ENCODE assay signal across 8 cellular contexts in the genomic region with DNA sequence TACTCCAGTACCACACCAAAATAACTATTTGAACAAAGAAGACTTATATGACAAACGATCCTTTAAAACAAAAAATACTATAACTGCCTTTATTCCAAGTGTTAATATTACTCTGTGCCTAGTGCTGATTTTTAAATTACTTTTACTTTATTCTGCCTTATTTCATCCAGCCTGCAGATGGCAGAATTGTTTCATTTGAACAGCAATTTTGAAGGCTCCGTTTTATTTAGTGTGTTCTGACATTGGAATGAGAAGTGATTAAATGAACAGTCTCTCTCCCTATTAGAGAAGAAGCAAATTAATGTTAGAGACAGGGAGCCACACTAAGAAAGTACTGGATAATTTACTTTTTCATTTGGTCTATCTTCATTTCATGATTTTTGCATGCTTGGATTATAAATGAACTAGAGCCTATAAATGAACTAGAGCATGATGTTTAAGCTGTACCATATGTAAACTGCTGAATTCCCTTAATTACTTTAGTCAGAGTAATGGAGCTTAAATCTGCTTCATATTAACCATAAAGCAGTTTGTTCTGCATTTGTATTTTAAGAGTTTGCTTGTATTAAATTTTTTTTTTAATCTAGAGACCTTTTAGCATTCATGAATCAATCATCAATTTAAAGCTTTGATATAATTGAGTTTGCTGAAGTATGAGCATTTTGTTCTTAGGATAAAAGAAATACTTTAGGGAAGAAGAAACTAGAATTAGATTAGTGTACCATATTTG. TPM values are rescaled to one million over a fixed set of nuclear protein-coding genes. Genes with fewer than 3 reads are reported as not detected.
DNase-seq lines count a peak whose midpoint lies in the region; ATAC-seq and TF ChIP-seq lines count a peak whose summit lies in the region.

No MANE protein-coding gene starts in this region.

- DNase-seq in AG04450 (ENCODE audit: low read depth, low spot score) = no peak
- DNase-seq in GM10248 (ENCODE audit: extremely low spot score) = no peak
- DNase-seq in NCI-H2029 treated with DMSO at 0.1 percent for 48 hours (lab: John Stamatoyannopoulos, UW) = peak; percentile 68
- DNase-seq in WTC11 (ENCODE audit: low spot score) = no peak
- DNase-seq in glutamatergic neuron = no peak
- DNase-seq in cerebellar nuclear complex (lab: John Stamatoyannopoulos, UW) = no peak

- no peak overlapping the region for H3K27ac Mint-ChIP-seq in WTC11
- no peak overlapping the region for H3K27ac Mint-ChIP-seq in glutamatergic neuron (ENCODE audit: unreplicated experiment)

- H3K9me3 ChIP-seq in AG04450 (ENCODE audit: control insufficient read depth, insufficient read depth, low read length) = no peaks in the 10 kb centered on the region
- H3K9me3 ChIP-seq in skeletal muscle satellite cell (replicated peaks; ENCODE audit: low read length) = no peaks in the 10 kb centered on the region

- CTCF ChIA-PET in AG04450 (lab: Charles Lee) = interaction anchor here (0.6 to 9.5 kb wide), 50 partner anchors 8 to 1163 kb away, joined by 3 to 140 read pairs (median 4); a partner anchor contains a TSS
- CTCF ChIA-PET in GM10248 (lab: Yijun Ruan, JAX) = interaction anchor here (0.7 to 6.3 kb wide), 39 partner anchors 9 to 706 kb away, joined by 3 to 107 read pairs (median 4); no protein-coding TSS in a partner anchor
- CTCF ChIA-PET in WTC11 (lab: Charles Lee) = interaction anchor here (0.6 to 3.0 kb wide), 4 partner anchors 311 to 562 kb away, joined by 3 to 17 read pairs (median 10); no protein-coding TSS in a partner anchor

- H3K27me3 ChIP-seq in AG04450 (ENCODE audit: control insufficient read depth, insufficient read depth, low read length) (no peaks in the 10 kb centered on the region), skeletal muscle satellite cell (ENCODE audit: control insufficient read depth, insufficient read depth, low read length) (no peaks in the 10 kb centered on the region)

- no peaks in the 10 kb centered on the region for H3K36me3 ChIP-seq in skeletal muscle satellite cell (ENCODE audit: insufficient read depth, low read length)

- H3K4me1 Mint-ChIP-seq in WTC11 = peaks cover 26% of the 10 kb centered on the region
- H3K4me1 Mint-ChIP-seq in glutamatergic neuron (ENCODE audit: low read depth, unreplicated experiment) = peaks cover 7% of the 10 kb centered on the region

- peak overlapping the region; percentile 43 for H3K9ac ChIP-seq in skeletal muscle satellite cell (ENCODE audit: low read depth, low read length)

- H3K36me3 Mint-ChIP-seq in WTC11 = no peaks in the 10 kb centered on the region
- H3K36me3 Mint-ChIP-seq in glutamatergic neuron (ENCODE audit: unreplicated experiment) = no peaks in the 10 kb centered on the region

- POLR2A ChIA-PET in AG04450 (lab: Yijun Ruan, JAX) = interaction anchor here (0.6 to 1.5 kb wide), 3 partner anchors 51 to 245 kb away, joined by 3 to 4 read pairs (median 3); a partner anchor contains a TSS
- POLR2A ChIA-PET in GM10248 (lab: Yijun Ruan, JAX) = no interaction called here
- POLR2A ChIA-PET in WTC11 (lab: Charles Lee) = interaction anchor here (0.7 kb wide), 1 partner anchor 1325 kb away, joined by 3 read pairs; no protein-coding TSS in a partner anchor

- no peak overlapping the region for H3K4me3 ChIP-seq in AG04450 (ENCODE audit: low read depth, low read length)
- no peak overlapping the region for H3K4me3 ChIP-seq in skeletal muscle satellite cell (ENCODE audit: low read length)

- peaks cover 23% of the 10 kb centered on the region for H3K4me1 ChIP-seq in skeletal muscle satellite cell (ENCODE audit: control insufficient read depth, insufficient read depth, low read length)

- H3K4me3 Mint-ChIP-seq in WTC11 (no peak overlapping the region), glutamatergic neuron (ENCODE audit: unreplicated experiment) (no peak overlapping the region)

- no peaks in the 10 kb centered on the region for H3K27me3 Mint-ChIP-seq in WTC11 (ENCODE audit: low read depth)
- H3K27me3 Mint-ChIP-seq in glutamatergic neuron (ENCODE audit: unreplicated experiment) = no peaks in the 10 kb centered on the region

- peak; percentile 70 for TF ChIP-seq CTCF in AG04450 (IDR thresholded peaks at IDR 0.05; ENCODE audit: low read depth, low read length)
- TF ChIP-seq CTCF in GM10248 (IDR thresholded peaks at IDR 0.05; ENCODE audit: control extremely low read depth, extremely low read depth, low read depth, missing control alignments) = peak; percentile 58
- 0 out of 2 replicates have a peak, but pooled peaks have one; percentile 17 for TF ChIP-seq CTCF in WTC11 (IDR thresholded peaks at IDR 0.05)
- TF ChIP-seq CTCF in glutamatergic neuron (IDR thresholded peaks at IDR 0.05; ENCODE audit: partially characterized antibody, unreplicated experiment) = peak; percentile 65

- H3K9me3 Mint-ChIP-seq in WTC11 (no peaks in the 10 kb centered on the region), glutamatergic neuron (ENCODE audit: unreplicated experiment) (no peaks in the 10 kb centered on the region)

- no peak overlapping the region for H3K27ac ChIP-seq in AG04450 (ENCODE audit: low read depth, low read length)

- peak overlapping the region; percentile 41 for H3K4me2 ChIP-seq in skeletal muscle satellite cell (ENCODE audit: low read length)

- ATAC-seq in WTC11 (no peak; the same call in 1 of the 2 replicates), GM19035 (IDR thresholded peaks at IDR 0.05; ENCODE audit: unreplicated experiment) (no peak)

TF ChIP-seq in WTC11, 78 proteins besides CTCF, POLR2A, EP300 and RAD21:
- TF ChIP-seq JUN (CRISPR knock-in tag; IDR thresholded peaks at IDR 0.05) = no peak
- TF ChIP-seq, protein P1, sequence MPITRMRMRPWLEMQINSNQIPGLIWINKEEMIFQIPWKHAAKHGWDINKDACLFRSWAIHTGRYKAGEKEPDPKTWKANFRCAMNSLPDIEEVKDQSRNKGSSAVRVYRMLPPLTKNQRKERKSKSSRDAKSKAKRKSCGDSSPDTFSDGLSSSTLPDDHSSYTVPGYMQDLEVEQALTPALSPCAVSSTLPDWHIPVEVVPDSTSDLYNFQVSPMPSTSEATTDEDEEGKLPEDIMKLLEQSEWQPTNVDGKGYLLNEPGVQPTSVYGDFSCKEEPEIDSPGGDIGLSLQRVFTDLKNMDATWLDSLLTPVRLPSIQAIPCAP (CRISPR knock-in tag; IDR thresholded peaks at IDR 0.05) = no peak
- TF ChIP-seq CREM (CRISPR knock-in tag; IDR thresholded peaks at IDR 0.05) = no peak
- TF ChIP-seq HMGA2 (CRISPR knock-in tag; IDR thresholded peaks at IDR 0.05) = no peak
- TF ChIP-seq IRF2 (CRISPR knock-in tag; IDR thresholded peaks at IDR 0.05; ENCODE audit: borderline replicate concordance, low read depth) = no peak
- TF ChIP-seq ZNF232 (CRISPR knock-in tag; IDR thresholded peaks at IDR 0.05) = no peak
- no peak for TF ChIP-seq ATF1 (CRISPR knock-in tag; IDR thresholded peaks at IDR 0.05)

RNA-seq across cellular contexts. Expression of a gene that starts 9.8 kb away (rescaled TPM):
- 49.6 and 68.8 TPM in 2 replicates for polyA plus RNA-seq in AG04450 (2011; rRNA removed)
- polyA minus RNA-seq in AG04450 (2011; rRNA and poly(A)+ RNA removed) = 51.2 and 53.4 TPM in 2 replicates
- total RNA-seq in WTC11 (2021) (39.1 to 43.4 TPM (median 40.9 TPM) in 3 replicates), glutamatergic neuron (ENCODE audit: unreplicated experiment) (46.5 TPM)
- total RNA-seq in skeletal muscle satellite cell (2012; rRNA removed) = 25.9 and 27.3 TPM in 2 replicates

RNA-seq across cellular contexts. Expression of a gene that starts 10.1 kb away (rescaled TPM):
- polyA plus RNA-seq in AG04450 (2011; rRNA removed) = 15.0 and 20.1 TPM in 2 replicates
- 4.6 and 8.4 TPM in 2 replicates for polyA minus RNA-seq in AG04450 (2011; rRNA and poly(A)+ RNA removed)
- total RNA-seq in WTC11 (2021) = 24.3 to 26.9 TPM (median 25.9 TPM) in 3 replicates
- total RNA-seq in glutamatergic neuron (ENCODE audit: unreplicated experiment) = 20.9 TPM
- total RNA-seq in skeletal muscle satellite cell (2012; rRNA removed) = 22.1 and 23.3 TPM in 2 replicates

Comparison
In these comparisons a context has a peak if more than half of its experiments do, and no peak if none do; other contexts are left out.
1. CTCF ChIP-seq: peak in every context shown above with its lines; median percentile 70 in AG04450; 65 in glutamatergic neuron; 58 in GM10248; 17 in WTC11.